In the genomic region with DNA sequence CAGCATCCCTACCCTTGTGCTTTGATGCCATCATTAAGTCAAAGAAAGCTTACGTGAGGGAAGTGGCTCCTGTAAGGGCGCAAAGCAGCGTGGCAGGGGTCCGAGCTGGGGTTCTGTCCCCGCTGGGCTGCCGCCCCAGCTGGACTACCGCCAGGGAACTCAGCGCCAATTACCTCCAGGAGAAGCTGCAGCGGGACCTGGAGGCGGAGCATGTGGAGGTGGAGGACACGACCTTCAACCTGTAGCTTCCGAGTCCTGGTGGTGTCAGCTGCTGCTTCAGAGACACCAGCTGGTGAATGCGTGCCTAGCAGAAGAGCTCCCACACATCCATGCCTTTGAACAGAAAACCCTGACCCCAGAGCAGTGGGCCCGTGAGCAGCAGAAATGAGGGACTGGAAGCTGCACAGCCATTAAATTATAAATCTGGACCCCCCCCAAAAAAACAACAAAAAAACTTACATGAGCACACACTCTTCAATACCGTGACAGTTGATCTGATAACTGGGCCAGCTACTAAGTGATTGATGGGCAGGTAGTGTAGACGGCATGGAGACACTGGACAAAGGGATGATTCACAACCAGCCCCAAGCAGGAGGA, we compare ENCODE assay signal across 8 cellular contexts. TPM values are rescaled to one million over a fixed set of nuclear protein-coding genes. Genes with fewer than 3 reads are reported as not detected.
DNase-seq lines count a peak whose midpoint lies in the region; ATAC-seq and TF ChIP-seq lines count a peak whose summit lies in the region.

No MANE protein-coding gene starts in this region.

- peaks cover 24% of the 10 kb centered on the region for H3K4me1 Mint-ChIP-seq in activated naive CD8-positive, alpha-beta T cell treated with anti-CD3 and anti-CD28 coated beads for 36 hours

- H3K9me3 Mint-ChIP-seq in activated naive CD8-positive, alpha-beta T cell treated with anti-CD3 and anti-CD28 coated beads for 36 hours: no peaks in the 10 kb centered on the region

- ATAC-seq in mucosa of descending colon (peak; percentile 98), GM18873 (IDR thresholded peaks at IDR 0.05; ENCODE audit: low FRiP score, unreplicated experiment) (no peak), HG02678 (IDR thresholded peaks at IDR 0.05; ENCODE audit: unreplicated experiment) (no peak)

- no peaks in the 10 kb centered on the region for H3K36me3 Mint-ChIP-seq in activated naive CD8-positive, alpha-beta T cell treated with anti-CD3 and anti-CD28 coated beads for 36 hours

- H3K4me3 Mint-ChIP-seq in activated naive CD8-positive, alpha-beta T cell treated with anti-CD3 and anti-CD28 coated beads for 36 hours: peak overlapping the region; percentile 22

- TF ChIP-seq CTCF in GM13977 (IDR thresholded peaks at IDR 0.05; ENCODE audit: extremely low read depth, insufficient read depth, missing control alignments): peak; percentile 1
- TF ChIP-seq CTCF in mucosa of descending colon (IDR thresholded peaks at IDR 0.05): no peak

- intact Hi-C loops in mucosa of descending colon (cut with DNase I, micrococcal nuclease): loop anchor here (10.0 kb wide), 1 partner anchor 207 kb away; no protein-coding TSS in a partner anchor

- H3K4me1 ChIP-seq in mucosa of descending colon (ENCODE audit: low read depth): peaks cover 6% of the 10 kb centered on the region

- H3K4me3 ChIP-seq in mucosa of descending colon: no peak overlapping the region

- peaks cover 2% of the 10 kb centered on the region for H3K27me3 Mint-ChIP-seq in activated naive CD8-positive, alpha-beta T cell treated with anti-CD3 and anti-CD28 coated beads for 36 hours

- no peak overlapping the region for H3K27ac Mint-ChIP-seq in activated naive CD8-positive, alpha-beta T cell treated with anti-CD3 and anti-CD28 coated beads for 36 hours

- no peak for DNase-seq in GM13977 (ENCODE audit: low spot score)
- DNase-seq in NCI-H1694 (lab: John Stamatoyannopoulos, UW): peak; percentile 50
- peak; percentile 20 for DNase-seq in activated naive CD8-positive, alpha-beta T cell treated with anti-CD3 and anti-CD28 coated beads for 36 hours
- peak; percentile 67 to 79 (median 74) for DNase-seq in mucosa of descending colon
- DNase-seq in NOMO-1 treated with dmso at 0.1 percent for 144 hours (lab: John Stamatoyannopoulos, UW; ENCODE audit: unreplicated experiment): no peak
- DNase-seq in AG08395 (ENCODE audit: low spot score): no peak

- no peaks in the 10 kb centered on the region for H3K36me3 ChIP-seq in mucosa of descending colon (ENCODE audit: low read depth)

- in situ Hi-C loops in GM13977 (cut with MboI; ENCODE audit: low pct_unique_long_range_greater_than_20kb, low sequenced_read_pairs, unreplicated experiment): loop anchor here (10.0 kb wide), 1 partner anchor 207 kb away; no protein-coding TSS in a partner anchor

- no peaks in the 10 kb centered on the region for H3K9me3 ChIP-seq in mucosa of descending colon

RNA-seq across cellular contexts. Expression of gene YES1, which starts 20.1 kb away (rescaled TPM):
- 10 to 100 TPM; 29.0 to 32.2 TPM for total RNA-seq in activated naive CD8-positive, alpha-beta T cell treated with anti-CD3 and anti-CD28 coated beads for 36 hours
- 10 to 100 TPM; 48.2 to 63.2 (median 52.2) TPM for total RNA-seq in mucosa of descending colon

Comparison
In these comparisons a context has a peak if more than half of its experiments do, and no peak if none do; other contexts are left out.
1. DNase-seq: peak in NCI-H1694 (single experiment), activated naive CD8-positive, alpha-beta T cell treated with anti-CD3 and anti-CD28 coated beads for 36 hours (single experiment) and mucosa of descending colon (3 of 3); none in GM13977 (single experiment), NOMO-1 treated with dmso at 0.1 percent for 144 hours (single experiment) and AG08395 (single experiment).